ENCODE assay signal across 19 cellular contexts in genomic region chr2:128160616-128161275, GRCh38.
DNase-seq lines count a peak whose midpoint lies in the region; ATAC-seq and TF ChIP-seq lines count a peak whose summit lies in the region.
"Had no signal": no experiment of that assay in that cellular context is flagged by ENCODE, and none has a peak within 500 bp of the region (broad histone marks: within the 10 kb centered on the region; RNA-seq: fewer than 3 reads in every experiment).

No MANE protein-coding gene starts in this region.

- no peaks in the 10 kb centered on the region for H3K9me3 Mint-ChIP-seq in activated CD8-positive, alpha-beta T cell treated with anti-CD3 and anti-CD28 coated beads for 36 hours
- no peaks in the 10 kb centered on the region for H3K9me3 Mint-ChIP-seq in activated CD8-positive, alpha-beta T cell treated with anti-CD3 and anti-CD28 coated beads, Interleukin-2, amount 10 ng/mL, durations not matched to agents 7 days and 5 days (ENCODE audit: insufficient read depth)
- H3K9me3 Mint-ChIP-seq in endodermal cell: no peaks in the 10 kb centered on the region

- POLR2A ChIA-PET in activated CD8-positive, alpha-beta T cell treated with anti-CD3 and anti-CD28 coated beads for 36 hours (lab: Charles Lee): interaction anchor here (0.6 kb wide), 1 partner anchor 55 kb away, joined by 3 read pairs; no protein-coding TSS in a partner anchor
- POLR2A ChIA-PET in activated CD8-positive, alpha-beta T cell treated with anti-CD3 and anti-CD28 coated beads, Interleukin-2, amount 10 ng/mL, durations not matched to agents 7 days and 5 days (lab: Charles Lee): no interaction called here

- no peak overlapping the region for H3K9ac ChIP-seq in endodermal cell (ENCODE audit: extremely low read depth, low read length, poor library complexity, severe bottlenecking)
- H3K9ac ChIP-seq: BLaER1 treated with 17β-estradiol and CSF1 and Interleukin-3, amounts not matched to agents 10 nM and 100 nM had no signal

- WGBS in endodermal cell (ENCODE audit: insufficient coverage in 1 of 2, insufficient read length in 1 of 2), 2 experiments: 96% methylated on average over 5 to 6 of the region's 9 CpGs

- H3K27me3 Mint-ChIP-seq in activated CD8-positive, alpha-beta T cell treated with anti-CD3 and anti-CD28 coated beads for 36 hours: no peaks in the 10 kb centered on the region
- no peaks in the 10 kb centered on the region for H3K27me3 Mint-ChIP-seq in activated CD8-positive, alpha-beta T cell treated with anti-CD3 and anti-CD28 coated beads, Interleukin-2, amount 10 ng/mL, durations not matched to agents 7 days and 5 days (ENCODE audit: low read depth)
- H3K27me3 Mint-ChIP-seq in T-helper 17 cell (no peaks in the 10 kb centered on the region), endodermal cell (ENCODE audit: insufficient read depth) (no peaks in the 10 kb centered on the region)

- H3K36me3 ChIP-seq in endodermal cell (ENCODE audit: control insufficient read depth, insufficient read depth, low read length) (peaks cover 86% of the 10 kb centered on the region), right atrium auricular region (peaks cover 42% of the 10 kb centered on the region)

- TF ChIP-seq CTCF in activated CD8-positive, alpha-beta T cell treated with anti-CD3 and anti-CD28 coated beads for 36 hours (IDR thresholded peaks at IDR 0.05): no peak
- TF ChIP-seq CTCF in endodermal cell (conservative IDR thresholded peaks at IDR 0.05) (no peak), right atrium auricular region (IDR thresholded peaks at IDR 0.05) (no peak)

- CTCF ChIA-PET in activated CD8-positive, alpha-beta T cell treated with anti-CD3 and anti-CD28 coated beads for 36 hours (lab: Charles Lee): interaction anchor here (0.6 to 1.2 kb wide), 2 partner anchors 11 to 172 kb away, joined by 3 to 4 read pairs; no protein-coding TSS in a partner anchor
- CTCF ChIA-PET in activated CD8-positive, alpha-beta T cell treated with anti-CD3 and anti-CD28 coated beads, Interleukin-2, amount 10 ng/mL, durations not matched to agents 7 days and 5 days (lab: Charles Lee): interaction anchor here (1.4 kb wide), 1 partner anchor 304 kb away, joined by 3 read pairs; no protein-coding TSS in a partner anchor

- intact Hi-C loops in activated CD8-positive, alpha-beta T cell treated with anti-CD3 and anti-CD28 coated beads for 36 hours (cut with micrococcal nuclease): no loop called here

- DNase-seq in activated CD8-positive, alpha-beta T cell treated with anti-CD3 and anti-CD28 coated beads for 36 hours: no peak
- DNase-seq in activated CD8-positive, alpha-beta T cell treated with anti-CD3 and anti-CD28 coated beads, Interleukin-2, amount 10 ng/mL, durations not matched to agents 7 days and 5 days: no peak
- DNase-seq in T-helper 17 cell (no peak), endodermal cell (no peak), right atrium auricular region (ENCODE audit: low spot score) (no peak), HCEC 1CT (no peak)
- DNase-seq in activated naive CD4-positive, alpha-beta T cell (lab: John Stamatoyannopoulos, UW): no peak
- DNase-seq: 8988T, DMS53, MV-4-11, NCI-H1105 treated with DMSO at 0.1 percent for 48 hours, NCI-H2081, NCI-H446, NCI-H526, Peyer's patch had no signal

- H3K4me1 ChIP-seq in endodermal cell (ENCODE audit: control insufficient read depth, insufficient read depth, low read length): no peaks in the 10 kb centered on the region
- no peaks in the 10 kb centered on the region for H3K4me1 ChIP-seq in right atrium auricular region
- H3K4me1 ChIP-seq: Peyer's patch, SJSA1 had no signal

- H3K9me3 ChIP-seq in T-helper 17 cell (ENCODE audit: control insufficient read depth, low read length, poor library complexity, severe bottlenecking) (no peaks in the 10 kb centered on the region), endodermal cell (ENCODE audit: control insufficient read depth, low read length) (no peaks in the 10 kb centered on the region), right atrium auricular region (no peaks in the 10 kb centered on the region)
- H3K9me3 ChIP-seq: BLaER1 treated with 17β-estradiol and CSF1 and Interleukin-3, amounts not matched to agents 10 nM and 100 nM; Peyer's patch; SJSA1 had no signal

- H3K27ac ChIP-seq in endodermal cell (ENCODE audit: low read depth, low read length) (no peak overlapping the region), right atrium auricular region (no peak overlapping the region)
- H3K27ac ChIP-seq: BLaER1 treated with 17β-estradiol and CSF1 and Interleukin-3, amounts not matched to agents 10 nM and 100 nM; Peyer's patch; SJSA1 had no signal

- H3K4me3 ChIP-seq in endodermal cell (ENCODE audit: low read length): no peak overlapping the region
- no peak overlapping the region for H3K4me3 ChIP-seq in right atrium auricular region
- H3K4me3 ChIP-seq: BLaER1 treated with 17β-estradiol and CSF1 and Interleukin-3, amounts not matched to agents 10 nM and 100 nM; K562; Peyer's patch; SJSA1 had no signal

- peaks cover 34% of the 10 kb centered on the region for H3K36me3 Mint-ChIP-seq in activated CD8-positive, alpha-beta T cell treated with anti-CD3 and anti-CD28 coated beads for 36 hours (ENCODE audit: low read depth)
- H3K36me3 Mint-ChIP-seq in activated CD8-positive, alpha-beta T cell treated with anti-CD3 and anti-CD28 coated beads, Interleukin-2, amount 10 ng/mL, durations not matched to agents 7 days and 5 days (ENCODE audit: low read depth): peaks cover 50% of the 10 kb centered on the region
- H3K36me3 Mint-ChIP-seq in T-helper 17 cell (ENCODE audit: low read depth) (peaks cover 15% of the 10 kb centered on the region), endodermal cell (ENCODE audit: low read depth) (peaks cover 53% of the 10 kb centered on the region)

- no peak for ATAC-seq in activated CD8-positive, alpha-beta T cell treated with anti-CD3 and anti-CD28 coated beads for 36 hours
- no peak for ATAC-seq in activated CD8-positive, alpha-beta T cell treated with anti-CD3 and anti-CD28 coated beads, Interleukin-2, amount 10 ng/mL, durations not matched to agents 7 days and 5 days
- ATAC-seq in T-helper 17 cell: no peak
- ATAC-seq in HG03442 (IDR thresholded peaks at IDR 0.05; ENCODE audit: unreplicated experiment): no peak
- ATAC-seq: K562 had no signal

- H3K27me3 ChIP-seq in endodermal cell (ENCODE audit: control insufficient read depth, insufficient read depth, low read length, poor library complexity, severe bottlenecking) (no peaks in the 10 kb centered on the region), right atrium auricular region (no peaks in the 10 kb centered on the region)
- H3K27me3 ChIP-seq: BLaER1 treated with 17β-estradiol and CSF1 and Interleukin-3, amounts not matched to agents 10 nM and 100 nM; Peyer's patch; SJSA1 had no signal

- no peaks in the 10 kb centered on the region for H3K4me1 Mint-ChIP-seq in activated CD8-positive, alpha-beta T cell treated with anti-CD3 and anti-CD28 coated beads for 36 hours (ENCODE audit: low read depth)
- no peaks in the 10 kb centered on the region for H3K4me1 Mint-ChIP-seq in activated CD8-positive, alpha-beta T cell treated with anti-CD3 and anti-CD28 coated beads, Interleukin-2, amount 10 ng/mL, durations not matched to agents 7 days and 5 days (ENCODE audit: low read depth)
- H3K4me1 Mint-ChIP-seq in T-helper 17 cell (peaks cover 11% of the 10 kb centered on the region), endodermal cell (no peaks in the 10 kb centered on the region)

- H3K27ac Mint-ChIP-seq in activated CD8-positive, alpha-beta T cell treated with anti-CD3 and anti-CD28 coated beads for 36 hours: peak overlapping the region; percentile 28
- no peak overlapping the region for H3K27ac Mint-ChIP-seq in activated CD8-positive, alpha-beta T cell treated with anti-CD3 and anti-CD28 coated beads, Interleukin-2, amount 10 ng/mL, durations not matched to agents 7 days and 5 days
- H3K27ac Mint-ChIP-seq in T-helper 17 cell (peak overlapping the region; percentile 59), endodermal cell (peak overlapping the region; percentile 10)

- no peak overlapping the region for H3K4me3 Mint-ChIP-seq in activated CD8-positive, alpha-beta T cell treated with anti-CD3 and anti-CD28 coated beads for 36 hours
- H3K4me3 Mint-ChIP-seq in activated CD8-positive, alpha-beta T cell treated with anti-CD3 and anti-CD28 coated beads, Interleukin-2, amount 10 ng/mL, durations not matched to agents 7 days and 5 days: no peak overlapping the region
- no peak overlapping the region for H3K4me3 Mint-ChIP-seq in T-helper 17 cell
- H3K4me3 Mint-ChIP-seq in endodermal cell: no peak overlapping the region
